Comparison of ENCODE assay signal across 28 cellular contexts in the genomic region with DNA sequence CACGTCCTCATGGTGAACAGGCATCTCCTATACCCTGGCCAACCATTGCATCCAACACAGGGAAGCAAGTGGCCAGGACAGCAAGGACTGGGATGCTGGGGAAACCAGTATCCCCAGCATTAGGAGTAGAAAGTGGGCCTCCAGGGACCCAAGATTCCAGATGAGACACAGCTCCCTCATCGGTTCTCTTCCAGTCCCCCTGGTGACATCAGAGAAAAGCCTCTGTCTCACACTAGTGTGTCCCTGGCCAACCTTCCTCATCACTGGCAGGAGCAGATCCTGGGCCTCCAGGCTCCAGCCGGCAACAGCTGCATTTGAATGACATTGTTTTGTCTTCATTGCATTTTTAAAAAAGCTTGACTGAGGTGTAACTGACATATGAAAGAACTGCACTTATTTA.
"Had no signal": no experiment of that assay in that cellular context is flagged by ENCODE, and none has a peak within 500 bp of the region (broad histone marks: within the 10 kb centered on the region; RNA-seq: fewer than 3 reads in every experiment).

No MANE protein-coding gene starts in this region.

- H3K9me3 ChIP-seq: esophagus squamous epithelium, gastrocnemius medialis, suprapubic skin, tibial nerve had no signal

- H3K79me2 ChIP-seq: hepatocyte had no signal

- H3K4me3 Mint-ChIP-seq: activated naive CD4-positive, alpha-beta T cell treated with anti-CD3 and anti-CD28 coated beads, Interleukin-2, amount 10 ng/mL, durations not matched to agents 7 days and 5 days; activated naive CD8-positive, alpha-beta T cell treated with anti-CD3 and anti-CD28 coated beads, Interleukin-2, amount 10 ng/mL, durations not matched to agents 7 days and 5 days; memory B cell; natural killer cell; stimulated activated naive B cell treated with anti-CD40 and anti-IgM and Interleukin-4, amounts not matched to agents 10 μg/mL and 1 μg/mL and 100 μg/mL, for 72 hours; T-helper 17 cell had no signal

- H3K27me3 Mint-ChIP-seq: activated naive CD8-positive, alpha-beta T cell treated with anti-CD3 and anti-CD28 coated beads, Interleukin-2, amount 10 ng/mL, durations not matched to agents 7 days and 5 days had no signal

- H3K4me3 ChIP-seq: esophagus squamous epithelium, gastrocnemius medialis, hepatocyte, suprapubic skin, tibial nerve had no signal

- H3K27me3 ChIP-seq: brain microvascular endothelial cell, esophagus squamous epithelium, gastrocnemius medialis, hepatocyte, suprapubic skin, tibial nerve had no signal

- H3K27ac Mint-ChIP-seq: activated naive CD4-positive, alpha-beta T cell treated with anti-CD3 and anti-CD28 coated beads, Interleukin-2, amount 10 ng/mL, durations not matched to agents 7 days and 5 days; activated naive CD8-positive, alpha-beta T cell treated with anti-CD3 and anti-CD28 coated beads, Interleukin-2, amount 10 ng/mL, durations not matched to agents 7 days and 5 days; memory B cell; natural killer cell; stimulated activated naive B cell treated with anti-CD40 and anti-IgM and Interleukin-4, amounts not matched to agents 10 μg/mL and 1 μg/mL and 100 μg/mL, for 72 hours; T-helper 17 cell had no signal

- ATAC-seq: activated CD4-positive, CD25-positive, alpha-beta regulatory T cell treated with anti-CD3 and anti-CD28 coated beads, Interleukin-2, amount 50 U/mL, for 24 hours; gastrocnemius medialis; natural killer cell; SK-N-SH treated with all-trans-retinoic acid at 6 μM for 48 hours; stimulated activated naive B cell treated with anti-CD40 and anti-IgM and Interleukin-4, amounts not matched to agents 10 μg/mL and 1 μg/mL and 100 μg/mL, for 72 hours; T-helper 17 cell had no signal

- DNase-seq: activated CD4-positive, alpha-beta T cell treated with anti-CD3 and anti-CD28 coated beads for 48 hours; activated CD4-positive, alpha-beta T cell treated with anti-CD3 and anti-CD28 coated beads, Interleukin-2, amount 50 U/mL, for 48 hours; activated CD8-positive, alpha-beta memory T cell treated with anti-CD3 and anti-CD28 coated beads for 24 hours; activated gamma-delta T cell; activated naive CD4-positive, alpha-beta T cell treated with anti-CD3 and anti-CD28 coated beads, Interleukin-2, amount 10 ng/mL, durations not matched to agents 7 days and 5 days; activated naive CD8-positive, alpha-beta T cell treated with anti-CD3 and anti-CD28 coated beads, Interleukin-2, amount 10 ng/mL, durations not matched to agents 7 days and 5 days; brain microvascular endothelial cell; central memory CD4-positive, alpha-beta T cell; dermis blood vessel endothelial cell; effector CD4-positive, alpha-beta T cell; esophagus squamous epithelium; glutamatergic neuron; islet precursor cell; midbrain; natural killer cell; stimulated activated CD4-positive, alpha-beta T cell treated with anti-CD3 and anti-CD28 coated beads, Interleukin-15, amount 100 ng/mL, for 24 hours; stimulated activated CD4-positive, alpha-beta T cell treated with anti-CD3 and anti-CD28 coated beads, Interleukin-2, amount 100 ng/mL, for 24 hours; stimulated activated naive B cell treated with anti-CD40 and anti-IgM and Interleukin-4, amounts not matched to agents 10 μg/mL and 1 μg/mL and 100 μg/mL, for 72 hours; T-helper 17 cell; T1000; WERI-Rb-1 had no signal

- H3K4me2 ChIP-seq: hepatocyte had no signal

- H3K36me3 ChIP-seq: brain microvascular endothelial cell, esophagus squamous epithelium, gastrocnemius medialis, suprapubic skin, tibial nerve, WERI-Rb-1 had no signal

- H3K27ac ChIP-seq: brain microvascular endothelial cell, hepatocyte, suprapubic skin, tibial nerve, WERI-Rb-1 had no signal

- H3K36me3 Mint-ChIP-seq: activated naive CD4-positive, alpha-beta T cell treated with anti-CD3 and anti-CD28 coated beads, Interleukin-2, amount 10 ng/mL, durations not matched to agents 7 days and 5 days; activated naive CD8-positive, alpha-beta T cell treated with anti-CD3 and anti-CD28 coated beads, Interleukin-2, amount 10 ng/mL, durations not matched to agents 7 days and 5 days; memory B cell; natural killer cell; stimulated activated naive B cell treated with anti-CD40 and anti-IgM and Interleukin-4, amounts not matched to agents 10 μg/mL and 1 μg/mL and 100 μg/mL, for 72 hours had no signal

- H3K9me3 Mint-ChIP-seq: activated naive CD4-positive, alpha-beta T cell treated with anti-CD3 and anti-CD28 coated beads, Interleukin-2, amount 10 ng/mL, durations not matched to agents 7 days and 5 days; activated naive CD8-positive, alpha-beta T cell treated with anti-CD3 and anti-CD28 coated beads, Interleukin-2, amount 10 ng/mL, durations not matched to agents 7 days and 5 days; memory B cell; natural killer cell; stimulated activated naive B cell treated with anti-CD40 and anti-IgM and Interleukin-4, amounts not matched to agents 10 μg/mL and 1 μg/mL and 100 μg/mL, for 72 hours had no signal

- H3K4me1 Mint-ChIP-seq: memory B cell; natural killer cell; stimulated activated naive B cell treated with anti-CD40 and anti-IgM and Interleukin-4, amounts not matched to agents 10 μg/mL and 1 μg/mL and 100 μg/mL, for 72 hours had no signal

- H2AFZ ChIP-seq: hepatocyte had no signal
